In genomic region chr3:184134746-184135148, GRCh38 we compare ENCODE assay signal across 9 cellular contexts. TPM values are rescaled to one million over a fixed set of nuclear protein-coding genes. Genes with fewer than 3 reads are reported as not detected.
DNase-seq lines count a peak whose midpoint lies in the region; ATAC-seq, FAIRE-seq and TF ChIP-seq lines count a peak whose summit lies in the region.
"Had no signal": no experiment of that assay in that cellular context is flagged by ENCODE, and none has a peak within 500 bp of the region (broad histone marks: within the 10 kb centered on the region; RNA-seq: fewer than 3 reads in every experiment).

No MANE protein-coding gene starts in this region.

- H3K4me1 Mint-ChIP-seq in glutamatergic neuron (ENCODE audit: low read depth, unreplicated experiment) = peaks cover 9% of the 10 kb centered on the region

- no peaks in the 10 kb centered on the region for H3K36me3 ChIP-seq in SU-DHL-6 (ENCODE audit: low read length)

- H3K9me3 Mint-ChIP-seq in glutamatergic neuron (ENCODE audit: unreplicated experiment) = peaks cover 8% of the 10 kb centered on the region

- no peaks in the 10 kb centered on the region for H3K9me2 ChIP-seq in SU-DHL-6 (replicated peaks; ENCODE audit: insufficient read depth, low read length)

- H3K27ac Mint-ChIP-seq in glutamatergic neuron (ENCODE audit: unreplicated experiment) = peak overlapping the region; percentile 89

- no peaks in the 10 kb centered on the region for H3K36me3 Mint-ChIP-seq in glutamatergic neuron (ENCODE audit: unreplicated experiment)

- H4K20me1 ChIP-seq in SU-DHL-6 (ENCODE audit: low read depth, low read length) = no peaks in the 10 kb centered on the region

- H3F3A ChIP-seq in SU-DHL-6 (ENCODE audit: insufficient read depth) = peaks cover 17% of the 10 kb centered on the region; the same call in 1 of the 2 replicates

- peak overlapping the region; percentile 83 for H3K9ac ChIP-seq in SU-DHL-6 (ENCODE audit: low read length)

- H3K4me3 Mint-ChIP-seq in glutamatergic neuron (ENCODE audit: unreplicated experiment) = peak overlapping the region; percentile 94

- H3K27me3 Mint-ChIP-seq in glutamatergic neuron (ENCODE audit: unreplicated experiment) = no peaks in the 10 kb centered on the region

- H3K4me3 ChIP-seq in SU-DHL-6 (ENCODE audit: insufficient read depth, low read length, poor library complexity, severe bottlenecking) = peak overlapping the region; percentile 84
- H3K4me3 ChIP-seq in retinal pigment epithelial cell (ENCODE audit: low read length) = peak overlapping the region; percentile 79

- FAIRE-seq in GM12891 (lab: Jason Lieb, UNC) = peak; percentile 35

- TF ChIP-seq POLR2A in GM12891 (IDR thresholded peaks at IDR 0.05; ENCODE audit: low read depth, low read length) (no peak), GM18505 (IDR thresholded peaks at IDR 0.05; ENCODE audit: borderline replicate concordance, extremely low read depth, insufficient read depth, insufficient read length) (no peak)

- peak overlapping the region; percentile 64 for H2AFZ ChIP-seq in SU-DHL-6 (ENCODE audit: low read depth, low read length, severe bottlenecking)

- no peaks in the 10 kb centered on the region for H3K9me3 ChIP-seq in SU-DHL-6 (ENCODE audit: insufficient read depth, low read length)

- DNase-seq in GM12891 (ENCODE audit: insufficient read length, low spot score) = no peak
- no peak for DNase-seq in glutamatergic neuron
- no peak for DNase-seq in retinal pigment epithelial cell (ENCODE audit: low read depth)
- DNase-seq in NCI-H748 (lab: John Stamatoyannopoulos, UW; ENCODE audit: unreplicated experiment) = no peak

- ATAC-seq in HG02642 (IDR thresholded peaks at IDR 0.05; ENCODE audit: poor library complexity, unreplicated experiment) (peak; percentile 13), GM18505 (IDR thresholded peaks at IDR 0.05; ENCODE audit: unreplicated experiment) (no peak), HG03439 (IDR thresholded peaks at IDR 0.05; ENCODE audit: unreplicated experiment) (no peak)

- TF ChIP-seq CTCF in SU-DHL-6 (IDR thresholded peaks at IDR 0.05; ENCODE audit: insufficient read depth, low read length, poor library complexity, severe bottlenecking) = no peak
- TF ChIP-seq CTCF in glutamatergic neuron (IDR thresholded peaks at IDR 0.05; ENCODE audit: partially characterized antibody, unreplicated experiment) = no peak
- TF ChIP-seq CTCF in retinal pigment epithelial cell (conservative IDR thresholded peaks at IDR 0.05; ENCODE audit: low read depth, low read length) = no peak

- H3K27me3 ChIP-seq in SU-DHL-6 (ENCODE audit: low read length) = no peaks in the 10 kb centered on the region

- peaks cover 40% of the 10 kb centered on the region for H3K79me2 ChIP-seq in SU-DHL-6 (ENCODE audit: insufficient read depth, low read length)

- peak overlapping the region; percentile 70 for H3K27ac ChIP-seq in SU-DHL-6 (ENCODE audit: low read depth, low read length)

- H3K4me2 ChIP-seq in SU-DHL-6 (ENCODE audit: low read depth, low read length, poor library complexity, severe bottlenecking) = peak overlapping the region; percentile 91

TF ChIP-seq in GM12891, 5 proteins besides CTCF, POLR2A, EP300 and RAD21:
- TF ChIP-seq TAF1 (IDR thresholded peaks at IDR 0.05; ENCODE audit: low read depth, low read length) = no peak
- no peak for TF ChIP-seq POU2F2 (IDR thresholded peaks at IDR 0.05; ENCODE audit: low read depth, low read length)
- TF ChIP-seq SPI1 (IDR thresholded peaks at IDR 0.05; ENCODE audit: low read depth, low read length) = no peak

RNA-seq across cellular contexts. Expression of gene EIF2B5, which starts 0.4 kb away (rescaled TPM):
- 33.8 TPM for polyA plus RNA-seq in GM12891 (2012; ENCODE audit: low read depth, missing spikeins)
- total RNA-seq in glutamatergic neuron (ENCODE audit: unreplicated experiment) = 41.6 TPM

RNA-seq across cellular contexts. Expression of gene DVL3, which starts 20.4 kb away (rescaled TPM):
- 21.4 TPM for polyA plus RNA-seq in GM12891 (2012; ENCODE audit: low read depth, missing spikeins)
- 213 TPM for total RNA-seq in glutamatergic neuron (ENCODE audit: unreplicated experiment)

RNA-seq across cellular contexts. Expression of gene HTR3E, which starts 37.9 kb away (rescaled TPM):
- polyA plus RNA-seq in GM12891 (2012; ENCODE audit: low read depth, missing spikeins) = not detected
- not detected for total RNA-seq in glutamatergic neuron (ENCODE audit: unreplicated experiment)
- total RNA-seq: T-helper 2 cell treated with Interferon-gamma antibody and Interleukin-4, amounts not matched to agents 100 ng/mL and 5 ng/mL, for 36 hours had no signal

RNA-seq across cellular contexts. Expression of gene AP2M1, which starts 39.9 kb away (rescaled TPM):
- 183 TPM for polyA plus RNA-seq in GM12891 (2012; ENCODE audit: low read depth, missing spikeins)
- total RNA-seq in glutamatergic neuron (ENCODE audit: unreplicated experiment) = 315 TPM

RNA-seq across cellular contexts. Expression of gene ABCF3, which starts 51.3 kb away (rescaled TPM):
- polyA plus RNA-seq in GM12891 (2012; ENCODE audit: low read depth, missing spikeins) = 29.8 TPM
- 87.9 TPM for total RNA-seq in glutamatergic neuron (ENCODE audit: unreplicated experiment)
